Comparison of ENCODE assay signal across 8 cellular contexts in the genomic region with DNA sequence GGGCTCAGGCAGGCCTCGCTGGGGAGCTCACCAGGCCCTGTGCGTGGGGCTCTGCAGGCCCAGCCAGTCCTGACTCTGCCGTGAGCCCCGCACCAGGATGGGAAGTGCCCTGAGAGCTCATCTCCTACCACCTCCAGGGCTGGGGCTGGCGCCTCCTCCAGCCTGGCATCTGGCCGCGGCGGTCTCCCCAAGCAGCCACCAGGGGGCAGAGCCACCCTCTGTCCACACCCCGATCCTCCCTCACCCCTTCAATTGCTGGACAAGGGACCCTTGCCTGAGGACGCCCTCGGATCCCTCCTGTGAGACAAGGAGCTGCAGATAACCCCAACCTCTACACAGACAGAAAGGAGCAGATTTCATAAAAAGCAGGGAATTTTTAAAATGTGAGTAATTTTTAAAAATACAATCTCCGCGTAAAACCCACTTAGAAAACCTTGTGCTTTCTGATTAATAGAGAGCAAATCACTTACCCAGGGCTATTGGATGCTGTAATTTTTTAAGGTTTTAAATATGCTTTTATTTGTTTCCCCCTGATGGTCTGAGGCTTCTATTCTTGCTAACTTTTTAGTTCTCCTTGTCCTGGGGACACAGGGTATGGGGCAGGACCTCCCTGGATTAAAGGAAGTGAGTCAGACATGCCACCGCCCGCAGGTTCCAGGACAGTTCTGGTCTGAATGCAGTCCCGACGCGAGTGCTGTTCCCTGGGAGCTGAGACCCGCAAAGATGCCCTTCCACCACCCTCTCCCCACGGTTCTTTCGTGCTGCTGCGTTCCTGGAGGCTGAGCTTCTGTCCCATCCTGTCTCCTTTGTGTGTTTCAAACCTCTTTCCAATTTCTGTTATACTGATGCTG. TPM values are rescaled to one million over a fixed set of nuclear protein-coding genes. Genes with fewer than 3 reads are reported as not detected.
DNase-seq lines count a peak whose midpoint lies in the region; ATAC-seq and TF ChIP-seq lines count a peak whose summit lies in the region.

No MANE protein-coding gene starts in this region.

- POLR2A ChIA-PET in CD4-positive, alpha-beta memory T cell (lab: Charles Lee; ENCODE audit: partially characterized antibody): no interaction called here
- POLR2A ChIA-PET in activated CD4-positive, alpha-beta T cell treated with anti-CD3 and anti-CD28 coated beads, Interleukin-2, amount 10 ng/mL, durations not matched to agents 7 days and 5 days (lab: Charles Lee): no interaction called here

- H3K4me3 ChIP-seq in CD4-positive, alpha-beta memory T cell (ENCODE audit: low read length in 2 of 2): no peak overlapping the region
- H3K4me3 ChIP-seq in suprapubic skin: no peak overlapping the region

- CTCF ChIA-PET in CD4-positive, alpha-beta memory T cell (lab: Charles Lee; ENCODE audit: partially characterized antibody): interaction anchor here (0.6 to 2.0 kb wide), 10 partner anchors 9 to 33 kb away, joined by 3 to 14 read pairs (median 5); no protein-coding TSS in a partner anchor
- CTCF ChIA-PET in activated CD4-positive, alpha-beta T cell treated with anti-CD3 and anti-CD28 coated beads, Interleukin-2, amount 10 ng/mL, durations not matched to agents 7 days and 5 days (lab: Charles Lee): no interaction called here

- intact Hi-C loops in CD4-positive, alpha-beta memory T cell (cut with micrococcal nuclease): loop anchor here (5.0 kb wide), 1 partner anchor 1316 kb away; no protein-coding TSS in a partner anchor

- TF ChIP-seq POLR2A in suprapubic skin (IDR thresholded peaks at IDR 0.05): no peak

- H3K36me3 Mint-ChIP-seq in CD4-positive, alpha-beta memory T cell: no peaks in the 10 kb centered on the region
- no peaks in the 10 kb centered on the region for H3K36me3 Mint-ChIP-seq in activated CD4-positive, alpha-beta T cell treated with anti-CD3 and anti-CD28 coated beads, Interleukin-2, amount 10 ng/mL, durations not matched to agents 7 days and 5 days (ENCODE audit: low read depth)
- no peaks in the 10 kb centered on the region for H3K36me3 Mint-ChIP-seq in effector memory CD8-positive, alpha-beta T cell (ENCODE audit: insufficient read depth)
- no peaks in the 10 kb centered on the region for H3K36me3 Mint-ChIP-seq in stimulated activated naive B cell treated with anti-CD40 and anti-IgM and Interleukin-4, amounts not matched to agents 10 μg/mL and 1 μg/mL and 100 μg/mL, for 72 hours

- no peaks in the 10 kb centered on the region for H3K27me3 ChIP-seq in CD4-positive, alpha-beta memory T cell (ENCODE audit: insufficient read depth, low read length)
- peaks cover 15% of the 10 kb centered on the region for H3K27me3 ChIP-seq in suprapubic skin

- peak; percentile 59 for ATAC-seq in GM21723 (IDR thresholded peaks at IDR 0.05; ENCODE audit: unreplicated experiment)
- ATAC-seq in effector memory CD8-positive, alpha-beta T cell (replicated peaks): peak; percentile 61
- peak; percentile 77 to 83 for ATAC-seq in stimulated activated naive B cell treated with anti-CD40 and anti-IgM and Interleukin-4, amounts not matched to agents 10 μg/mL and 1 μg/mL and 100 μg/mL, for 72 hours (replicated peaks)

- WGBS in suprapubic skin: 36% methylated on average over 13 of the region's 22 CpGs

- H3K9me3 Mint-ChIP-seq in CD4-positive, alpha-beta memory T cell: no peaks in the 10 kb centered on the region
- no peaks in the 10 kb centered on the region for H3K9me3 Mint-ChIP-seq in activated CD4-positive, alpha-beta T cell treated with anti-CD3 and anti-CD28 coated beads, Interleukin-2, amount 10 ng/mL, durations not matched to agents 7 days and 5 days
- H3K9me3 Mint-ChIP-seq in effector memory CD8-positive, alpha-beta T cell: no peaks in the 10 kb centered on the region
- H3K9me3 Mint-ChIP-seq in stimulated activated naive B cell treated with anti-CD40 and anti-IgM and Interleukin-4, amounts not matched to agents 10 μg/mL and 1 μg/mL and 100 μg/mL, for 72 hours: no peaks in the 10 kb centered on the region

- no peaks in the 10 kb centered on the region for H3K36me3 ChIP-seq in CD4-positive, alpha-beta memory T cell (ENCODE audit: insufficient read depth, low read length)
- no peaks in the 10 kb centered on the region for H3K36me3 ChIP-seq in suprapubic skin

- peaks cover 10% of the 10 kb centered on the region for H3K4me1 ChIP-seq in CD4-positive, alpha-beta memory T cell (ENCODE audit: insufficient read depth, low read length)
- H3K4me1 ChIP-seq in suprapubic skin: peaks cover 11% of the 10 kb centered on the region

- no peak for TF ChIP-seq EP300 in suprapubic skin (IDR thresholded peaks at IDR 0.05)

- H3K4me1 Mint-ChIP-seq in CD4-positive, alpha-beta memory T cell: peaks cover 6 to 19% (median 12%) of the 10 kb centered on the region in 4 donors
- H3K4me1 Mint-ChIP-seq in activated CD4-positive, alpha-beta T cell treated with anti-CD3 and anti-CD28 coated beads, Interleukin-2, amount 10 ng/mL, durations not matched to agents 7 days and 5 days: peaks cover 8% of the 10 kb centered on the region
- H3K4me1 Mint-ChIP-seq in effector memory CD8-positive, alpha-beta T cell (ENCODE audit: low read depth in 2 of 2): peaks cover 8 to 9% of the 10 kb centered on the region in 2 donors
- H3K4me1 Mint-ChIP-seq in stimulated activated naive B cell treated with anti-CD40 and anti-IgM and Interleukin-4, amounts not matched to agents 10 μg/mL and 1 μg/mL and 100 μg/mL, for 72 hours: peaks cover 7 to 10% of the 10 kb centered on the region in 2 donors

- DNase-seq in CD4-positive, alpha-beta memory T cell: peak in 4 of 5 donors; percentile 37 to 46 (median 45)
- DNase-seq in NCI-H226: peak; percentile 1
- DNase-seq in activated CD4-positive, alpha-beta T cell treated with anti-CD3 and anti-CD28 coated beads, Interleukin-2, amount 10 ng/mL, durations not matched to agents 7 days and 5 days: peak; percentile 56
- DNase-seq in effector memory CD8-positive, alpha-beta T cell: peak; percentile 25 to 44 (median 36)
- DNase-seq in midbrain (lab: John Stamatoyannopoulos, UW): peak; percentile 69
- DNase-seq in stimulated activated naive B cell treated with anti-CD40 and anti-IgM and Interleukin-4, amounts not matched to agents 10 μg/mL and 1 μg/mL and 100 μg/mL, for 72 hours: peak; percentile 27
- DNase-seq in suprapubic skin (ENCODE audit: low spot score in 2 of 2): no peak

- no peak overlapping the region for H3K27ac Mint-ChIP-seq in CD4-positive, alpha-beta memory T cell
- no peak overlapping the region for H3K27ac Mint-ChIP-seq in activated CD4-positive, alpha-beta T cell treated with anti-CD3 and anti-CD28 coated beads, Interleukin-2, amount 10 ng/mL, durations not matched to agents 7 days and 5 days
- no peak overlapping the region for H3K27ac Mint-ChIP-seq in effector memory CD8-positive, alpha-beta T cell
- H3K27ac Mint-ChIP-seq in stimulated activated naive B cell treated with anti-CD40 and anti-IgM and Interleukin-4, amounts not matched to agents 10 μg/mL and 1 μg/mL and 100 μg/mL, for 72 hours: no peak overlapping the region

- peak in 1 of 2 donors; percentile 82 for TF ChIP-seq CTCF in suprapubic skin (IDR thresholded peaks at IDR 0.05)

- H3K9me3 ChIP-seq in CD4-positive, alpha-beta memory T cell (ENCODE audit: control insufficient read depth in 1 of 2, low read length in 2 of 2): no peaks in the 10 kb centered on the region
- H3K9me3 ChIP-seq in suprapubic skin: no peaks in the 10 kb centered on the region

- H3K4me3 Mint-ChIP-seq in CD4-positive, alpha-beta memory T cell: no peak overlapping the region
- no peak overlapping the region for H3K4me3 Mint-ChIP-seq in activated CD4-positive, alpha-beta T cell treated with anti-CD3 and anti-CD28 coated beads, Interleukin-2, amount 10 ng/mL, durations not matched to agents 7 days and 5 days
- H3K4me3 Mint-ChIP-seq in effector memory CD8-positive, alpha-beta T cell: no peak overlapping the region
- no peak overlapping the region for H3K4me3 Mint-ChIP-seq in stimulated activated naive B cell treated with anti-CD40 and anti-IgM and Interleukin-4, amounts not matched to agents 10 μg/mL and 1 μg/mL and 100 μg/mL, for 72 hours

- no peak overlapping the region for H3K27ac ChIP-seq in CD4-positive, alpha-beta memory T cell (ENCODE audit: low read depth, low read length)
- H3K27ac ChIP-seq in suprapubic skin: no peak overlapping the region

- H3K27me3 Mint-ChIP-seq in CD4-positive, alpha-beta memory T cell: peaks cover 13 to 25% of the 10 kb centered on the region in 2 donors
- H3K27me3 Mint-ChIP-seq in activated CD4-positive, alpha-beta T cell treated with anti-CD3 and anti-CD28 coated beads, Interleukin-2, amount 10 ng/mL, durations not matched to agents 7 days and 5 days: peaks cover 10% of the 10 kb centered on the region
- peaks cover 54 to 73% of the 10 kb centered on the region in 2 donors for H3K27me3 Mint-ChIP-seq in effector memory CD8-positive, alpha-beta T cell
- H3K27me3 Mint-ChIP-seq in stimulated activated naive B cell treated with anti-CD40 and anti-IgM and Interleukin-4, amounts not matched to agents 10 μg/mL and 1 μg/mL and 100 μg/mL, for 72 hours: peaks cover 45 to 52% of the 10 kb centered on the region in 2 donors

RNA-seq across cellular contexts. Expression of gene CHRNA7, which starts 52.3 kb away (rescaled TPM):
- total RNA-seq in CD4-positive, alpha-beta memory T cell: not detected
- under 1 TPM in 1 of 2 donors, not detected in 1; 0.35 TPM for polyA plus RNA-seq in CD4-positive, alpha-beta memory T cell
- total RNA-seq in activated CD4-positive, alpha-beta T cell treated with anti-CD3 and anti-CD28 coated beads, Interleukin-2, amount 10 ng/mL, durations not matched to agents 7 days and 5 days: not detected
- total RNA-seq in suprapubic skin: 1 to 10 TPM in 3 of 4 donors, under 1 TPM in 1; 0.23 to 6.1 (median 1.3) TPM

Comparison
In these comparisons a context has a peak if more than half of its experiments do, and no peak if none do; other contexts are left out.
1. DNase-seq: peak in CD4-positive, alpha-beta memory T cell (4 of 5), NCI-H226 (single experiment), activated CD4-positive, alpha-beta T cell treated with anti-CD3 and anti-CD28 coated beads, Interleukin-2, amount 10 ng/mL, durations not matched to agents 7 days and 5 days (single experiment), effector memory CD8-positive, alpha-beta T cell (3 of 3), midbrain (single experiment) and stimulated activated naive B cell treated with anti-CD40 and anti-IgM and Interleukin-4, amounts not matched to agents 10 μg/mL and 1 μg/mL and 100 μg/mL, for 72 hours (single experiment); none in suprapubic skin (0 of 2).
2. Peak in every context shown above with its lines, with median percentiles within 50 percentile points of each other: ATAC-seq.